Comparison of ENCODE assay signal across 20 cellular contexts in genomic region chr5:41891066-41891707, GRCh38. TPM values are rescaled to one million over a fixed set of nuclear protein-coding genes. Genes with fewer than 3 reads are reported as not detected.
DNase-seq lines count a peak whose midpoint lies in the region; ATAC-seq, FAIRE-seq and TF ChIP-seq lines count a peak whose summit lies in the region.
"Had no signal": no experiment of that assay in that cellular context is flagged by ENCODE, and none has a peak within 500 bp of the region (broad histone marks: within the 10 kb centered on the region; RNA-seq: fewer than 3 reads in every experiment).

No MANE protein-coding gene starts in this region.

- H3K9me3 ChIP-seq in SJCRH30 (replicated peaks), result no peaks in the 10 kb centered on the region; the same call in 1 of the 2 replicates
- H3K9me3 ChIP-seq: heart right ventricle, psoas muscle had no signal

- DNase-seq in M059J (ENCODE audit: low read depth), result peak; percentile 8
- DNase-seq in bronchial epithelial cell (ENCODE audit: low read depth), result peak; percentile 23
- no peak for DNase-seq in HuH-7 (ENCODE audit: low spot score)
- DNase-seq in SJCRH30, result no peak
- DNase-seq: activated gamma-delta T cell; aorta; cerebellar nuclear complex; effector memory CD4-positive, alpha-beta T cell; heart right ventricle; islet precursor cell; natural killer cell; NCI-H1092 treated with DMSO at 0.1 percent for 48 hours; NCI-H2081 treated with DMSO at 0.1 percent for 48 hours; psoas muscle had no signal

- no peaks in the 10 kb centered on the region for H3K4me1 ChIP-seq in SJCRH30
- H3K4me1 ChIP-seq: psoas muscle had no signal

- no peak for FAIRE-seq in bronchial epithelial cell (lab: Jason Lieb, UNC)

- H3K27me3 ChIP-seq in bronchial epithelial cell (ENCODE audit: control insufficient read depth, insufficient read depth, low read length), result no peaks in the 10 kb centered on the region
- no peaks in the 10 kb centered on the region for H3K27me3 ChIP-seq in SJCRH30

- TF ChIP-seq CTCF in bronchial epithelial cell (IDR thresholded peaks at IDR 0.05; ENCODE audit: insufficient read depth, low read length, severe bottlenecking), result no peak

- ATAC-seq in GM18907 (IDR thresholded peaks at IDR 0.05; ENCODE audit: unreplicated experiment) (peak; percentile 76), GM21786 (IDR thresholded peaks at IDR 0.05; ENCODE audit: unreplicated experiment) (peak; percentile 45), GM21390 (IDR thresholded peaks at IDR 0.05; ENCODE audit: unreplicated experiment) (no peak), GM21737 (IDR thresholded peaks at IDR 0.05; ENCODE audit: unreplicated experiment) (no peak)
- ATAC-seq: heart right ventricle, natural killer cell, psoas muscle, WTC11 had no signal

- H3K36me3 ChIP-seq in bronchial epithelial cell (ENCODE audit: control insufficient read depth, insufficient read depth, low read length) (no peaks in the 10 kb centered on the region), SJCRH30 (0 out of 2 replicates have a peak, but pooled peaks cover under 1% of the 10 kb centered on the region)
- H3K36me3 ChIP-seq: heart right ventricle had no signal

- no peak overlapping the region for H3K27ac ChIP-seq in SJCRH30
- H3K27ac ChIP-seq: heart right ventricle, HL-60, psoas muscle had no signal

- H3K4me3 ChIP-seq in bronchial epithelial cell (ENCODE audit: low read depth, low read length) (no peak overlapping the region), SJCRH30 (no peak overlapping the region)
- H3K4me3 ChIP-seq: heart right ventricle, psoas muscle had no signal

RNA-seq across cellular contexts. Expression of gene RIMOC1, which starts 13.0 kb away (rescaled TPM):
- 21.9 and 23.8 TPM in 2 replicates for total RNA-seq in M059J (2014; rRNA removed; shearing (Covaris generic))
- total RNA-seq in bronchial epithelial cell, result 14.8 and 15.8 TPM in 2 replicates
- 41.8 and 44.7 TPM in 2 replicates for total RNA-seq in SJCRH30 (2014; rRNA removed; shearing (Covaris generic))

RNA-seq across cellular contexts. Expression of gene OXCT1, which starts 21.0 kb away (rescaled TPM):
- 17.8 and 23.5 TPM in 2 replicates for total RNA-seq in M059J (2014; rRNA removed; shearing (Covaris generic))
- total RNA-seq in bronchial epithelial cell, result 15.3 and 20.5 TPM in 2 replicates
- total RNA-seq in SJCRH30 (2014; rRNA removed; shearing (Covaris generic)), result 55.3 and 65.9 TPM in 2 replicates

RNA-seq across cellular contexts. Expression of gene FBXO4, which starts 33.9 kb away (rescaled TPM):
- 7.1 and 12.1 TPM in 2 replicates for total RNA-seq in M059J (2014; rRNA removed; shearing (Covaris generic))
- 6.3 and 9.5 TPM in 2 replicates for total RNA-seq in bronchial epithelial cell
- total RNA-seq in SJCRH30 (2014; rRNA removed; shearing (Covaris generic)), result 5.6 TPM in 2 replicates

Comparison
In these comparisons a context has a peak if more than half of its experiments do, and no peak if none do; other contexts are left out.
1. ATAC-seq: peak in GM18907 (single experiment) and GM21786 (single experiment); none in GM21390 (single experiment) and GM21737 (single experiment).
2. DNase-seq: peak in M059J (single experiment) and bronchial epithelial cell (single experiment); none in HuH-7 (single experiment) and SJCRH30 (0 of 2).